16 cellular contexts compared by ENCODE assay signal in genomic region chr11:106925245-106925644, GRCh38.
"Had no signal": no experiment of that assay in that cellular context is flagged by ENCODE, and none has a peak within 500 bp of the region (broad histone marks: within the 10 kb centered on the region; RNA-seq: fewer than 3 reads in every experiment).

No MANE protein-coding gene starts in this region.

- H3K4me3 ChIP-seq: gastroesophageal sphincter, left ventricle myocardium inferior, pancreas, skin epidermis, stomach, thoracic aorta had no signal

- H3K27ac ChIP-seq: brain microvascular endothelial cell, epithelial cell of prostate, gastroesophageal sphincter, left ventricle myocardium inferior, pancreas, skin epidermis, stomach, thoracic aorta had no signal

- H3K9me3 ChIP-seq: gastroesophageal sphincter, pancreas, stomach, thoracic aorta had no signal

- H3K36me3 ChIP-seq: brain microvascular endothelial cell, gastroesophageal sphincter, left ventricle myocardium inferior, pancreas, stomach, thoracic aorta had no signal

- H3K27me3 ChIP-seq: brain microvascular endothelial cell, gastroesophageal sphincter, pancreas, stomach had no signal

- H3K4me1 ChIP-seq: gastroesophageal sphincter, left ventricle myocardium inferior, pancreas, stomach had no signal

- FAIRE-seq: kidney, pancreas, urothelium cell line had no signal

- ATAC-seq: activated T-helper 17 cell treated with anti-CD3 and anti-CD28 coated beads, Interleukin-2, amount 50 U/mL, for 72 hours; effector memory CD8-positive, alpha-beta T cell; gastroesophageal sphincter; pancreas; T-helper 17 cell; WTC11 had no signal

- DNase-seq: activated CD4-positive, alpha-beta T cell treated with anti-CD3 and anti-CD28 coated beads, Interleukin-2, amount 10 ng/mL, durations not matched to agents 24 days and 14 days; activated naive CD4-positive, alpha-beta T cell treated with anti-CD3 and anti-CD28 coated beads for 36 hours; brain microvascular endothelial cell; effector memory CD8-positive, alpha-beta T cell; kidney; left ventricle myocardium inferior; pancreas; stomach; T-helper 17 cell had no signal
